9 cellular contexts compared by ENCODE assay signal in genomic region chr11:1571760-1572199, GRCh38. TPM values are rescaled to one million over a fixed set of nuclear protein-coding genes. Genes with fewer than 3 reads are reported as not detected.
DNase-seq lines count a peak whose midpoint lies in the region; ATAC-seq and TF ChIP-seq lines count a peak whose summit lies in the region.
"Had no signal": no experiment of that assay in that cellular context is flagged by ENCODE, and none has a peak within 500 bp of the region (broad histone marks: within the 10 kb centered on the region; RNA-seq: fewer than 3 reads in every experiment).

No MANE protein-coding gene starts in this region.

- H3K9me3 ChIP-seq in lung (ENCODE audit: control insufficient read depth in 2 of 2, insufficient read depth in 1 of 2, low read length in 1 of 2) (no peaks in the 10 kb centered on the region), transverse colon (no peaks in the 10 kb centered on the region)

- no peaks in the 10 kb centered on the region for H3K9me3 Mint-ChIP-seq in activated T-cell treated with anti-CD3 and anti-CD28 coated beads, Interleukin-2, amount 50 U/mL, for 72 hours
- H3K9me3 Mint-ChIP-seq in activated T-cell treated with anti-CD3 and anti-CD28 coated beads, Interleukin-2, amount 50 U/mL, for 24 hours, result no peaks in the 10 kb centered on the region
- H3K9me3 Mint-ChIP-seq in progenitor cell of endocrine pancreas (ENCODE audit: low read depth), result no peaks in the 10 kb centered on the region

- no peak overlapping the region for H3K4me3 Mint-ChIP-seq in activated T-cell treated with anti-CD3 and anti-CD28 coated beads, Interleukin-2, amount 50 U/mL, for 72 hours
- H3K4me3 Mint-ChIP-seq in activated T-cell treated with anti-CD3 and anti-CD28 coated beads, Interleukin-2, amount 50 U/mL, for 24 hours, result no peak overlapping the region
- no peak overlapping the region for H3K4me3 Mint-ChIP-seq in progenitor cell of endocrine pancreas (ENCODE audit: low read depth)

- H3K4me1 Mint-ChIP-seq in activated T-cell treated with anti-CD3 and anti-CD28 coated beads, Interleukin-2, amount 50 U/mL, for 72 hours (ENCODE audit: low read depth), result peaks cover 8% of the 10 kb centered on the region
- H3K4me1 Mint-ChIP-seq in activated T-cell treated with anti-CD3 and anti-CD28 coated beads, Interleukin-2, amount 50 U/mL, for 24 hours (ENCODE audit: low read depth), result peaks cover 20% of the 10 kb centered on the region
- H3K4me1 Mint-ChIP-seq in progenitor cell of endocrine pancreas (ENCODE audit: low read depth), result peaks cover 2% of the 10 kb centered on the region

- H3K27me3 ChIP-seq in lung (ENCODE audit: control insufficient read depth, insufficient read depth) (no peaks in the 10 kb centered on the region), transverse colon (peaks cover 2% of the 10 kb centered on the region)

- H3K27me3 Mint-ChIP-seq in activated T-cell treated with anti-CD3 and anti-CD28 coated beads, Interleukin-2, amount 50 U/mL, for 72 hours (ENCODE audit: low read depth), result peaks cover 7% of the 10 kb centered on the region
- peaks cover 10% of the 10 kb centered on the region for H3K27me3 Mint-ChIP-seq in activated T-cell treated with anti-CD3 and anti-CD28 coated beads, Interleukin-2, amount 50 U/mL, for 24 hours
- peaks cover 23% of the 10 kb centered on the region for H3K27me3 Mint-ChIP-seq in progenitor cell of endocrine pancreas

- H3K4me3 ChIP-seq in astrocyte of the spinal cord (ENCODE audit: low read depth, low read length) (peak overlapping the region; percentile 49), lung (peak overlapping the region; percentile 56), transverse colon (peak overlapping the region; percentile 17 to 70 (median 59))

- no peaks in the 10 kb centered on the region for H3K36me3 Mint-ChIP-seq in activated T-cell treated with anti-CD3 and anti-CD28 coated beads, Interleukin-2, amount 50 U/mL, for 72 hours (ENCODE audit: insufficient read depth in 2 of 2)
- H3K36me3 Mint-ChIP-seq in activated T-cell treated with anti-CD3 and anti-CD28 coated beads, Interleukin-2, amount 50 U/mL, for 24 hours (ENCODE audit: low read depth), result no peaks in the 10 kb centered on the region
- no peaks in the 10 kb centered on the region for H3K36me3 Mint-ChIP-seq in progenitor cell of endocrine pancreas (ENCODE audit: insufficient read depth)

- no peak for TF ChIP-seq POLR2A in transverse colon (IDR thresholded peaks at IDR 0.05)

- DNase-seq in activated T-cell treated with anti-CD3 and anti-CD28 coated beads, Interleukin-2, amount 50 U/mL, for 72 hours, result peak in 1 of 2 donors; percentile 30
- DNase-seq in activated T-cell treated with anti-CD3 and anti-CD28 coated beads, Interleukin-2, amount 50 U/mL, for 24 hours, result no peak
- DNase-seq in astrocyte of the spinal cord (ENCODE audit: low read depth, low spot score) (no peak), lung (ENCODE audit: low spot score) (no peak), transverse colon (no peak), DMS79 (lab: John Stamatoyannopoulos, UW) (no peak), progenitor cell of endocrine pancreas (ENCODE audit: low spot score, unreplicated experiment) (no peak), RPMI8226 (no peak)

- H3K36me3 ChIP-seq in lung (ENCODE audit: control insufficient read depth in 2 of 2, insufficient read depth in 2 of 2, low read length in 2 of 2) (peaks cover 0 to 3% of the 10 kb centered on the region in 2 donors), transverse colon (no peaks in the 10 kb centered on the region)

- no peak overlapping the region for H3K27ac Mint-ChIP-seq in activated T-cell treated with anti-CD3 and anti-CD28 coated beads, Interleukin-2, amount 50 U/mL, for 72 hours
- no peak overlapping the region for H3K27ac Mint-ChIP-seq in activated T-cell treated with anti-CD3 and anti-CD28 coated beads, Interleukin-2, amount 50 U/mL, for 24 hours
- H3K27ac Mint-ChIP-seq in progenitor cell of endocrine pancreas, result no peak overlapping the region

- in situ Hi-C loops in astrocyte of the spinal cord (cut with HindIII; ENCODE audit: low sequenced_read_pairs) (no loop called here), transverse colon (cut with MboI; ENCODE audit: low pct_ligation_motif_present in 1 of 4, low pct_unique_long_range_greater_than_20kb in 1 of 4, low sequenced_read_pairs in 3 of 4) (no loop called here)

- peaks cover 0 to 3% of the 10 kb centered on the region in 2 donors for H3K4me1 ChIP-seq in lung (ENCODE audit: control insufficient read depth in 2 of 2, insufficient read depth in 2 of 2, low read length in 2 of 2)
- H3K4me1 ChIP-seq in transverse colon, result peaks cover 23 to 65% (median 57%) of the 10 kb centered on the region in 4 donors

- intact Hi-C loops in transverse colon (cut with DNase I; ENCODE audit: low total_unique reads), result no loop called here

- H3K27ac ChIP-seq in lung (ENCODE audit: low read depth in 1 of 2, low read length in 1 of 2) (peak overlapping the region in 1 of 2 donors; percentile 90), transverse colon (peak overlapping the region; percentile 74 to 84 (median 83))

- TF ChIP-seq EP300 in transverse colon (IDR thresholded peaks at IDR 0.05; ENCODE audit: low read depth), result no peak

- peak; percentile 17 to 24 for ATAC-seq in activated T-cell treated with anti-CD3 and anti-CD28 coated beads, Interleukin-2, amount 50 U/mL, for 72 hours (replicated peaks in 1 of 2)
- no peak for ATAC-seq in lung (ENCODE audit: insufficient read depth, low FRiP score)

- TF ChIP-seq CTCF in astrocyte of the spinal cord (IDR thresholded peaks at IDR 0.05; ENCODE audit: low read depth, low read length), result no peak
- no peak for TF ChIP-seq CTCF in lung (IDR thresholded peaks at IDR 0.05; ENCODE audit: control extremely low read depth, extremely low read depth)
- no peak for TF ChIP-seq CTCF in transverse colon (IDR thresholded peaks at IDR 0.05)
- no peak for TF ChIP-seq CTCF in progenitor cell of endocrine pancreas (IDR thresholded peaks at IDR 0.05; ENCODE audit: unreplicated experiment)

- WGBS in lung, 2 donors, result 2% methylated on average over 37 to 91 of the region's 91 CpGs
- no CpG with 5 or more reads among the region's 91 CpGs for WGBS in transverse colon (ENCODE audit: low coverage in 1 of 2), 2 donors

RNA-seq across cellular contexts. Expression of gene DUSP8, which starts 0.3 kb away (rescaled TPM):
- 1 to 10 TPM; 2.8 to 5.1 TPM for total RNA-seq in activated T-cell treated with anti-CD3 and anti-CD28 coated beads, Interleukin-2, amount 50 U/mL, for 72 hours
- total RNA-seq in lung (10 to 100 TPM in 1 of 2 donors, 1 to 10 TPM in 1; 2.0 to 17.0 TPM), transverse colon (10 to 100 TPM; 13.3 to 31.8 (median 19.8) TPM), progenitor cell of endocrine pancreas (15.2 and 15.9 TPM in 2 replicates)
- polyA plus RNA-seq in lung, result 1 to 10 TPM; 3.5 to 9.1 TPM

RNA-seq across cellular contexts. Expression of gene KRTAP5-1, which starts 13.3 kb away (rescaled TPM):
- not detected for total RNA-seq in activated T-cell treated with anti-CD3 and anti-CD28 coated beads, Interleukin-2, amount 50 U/mL, for 72 hours
- total RNA-seq in lung, result not detected
- not detected for polyA plus RNA-seq in lung
- total RNA-seq in transverse colon, result not detected
- not detected in 2 replicates for total RNA-seq in progenitor cell of endocrine pancreas
- total RNA-seq: activated CD8-positive, alpha-beta memory T cell treated with anti-CD3 and anti-CD28 coated beads for 36 hours had no signal

RNA-seq across cellular contexts. Expression of gene KRTAP5-2, which starts 26.3 kb away (rescaled TPM):
- not detected for total RNA-seq in activated T-cell treated with anti-CD3 and anti-CD28 coated beads, Interleukin-2, amount 50 U/mL, for 72 hours
- total RNA-seq in lung (not detected), transverse colon (not detected), progenitor cell of endocrine pancreas (not detected in 2 replicates)
- polyA plus RNA-seq in lung, result under 1 TPM in 1 of 2 donors, not detected in 1; 0.12 TPM
- total RNA-seq: activated CD8-positive, alpha-beta memory T cell treated with anti-CD3 and anti-CD28 coated beads for 36 hours had no signal

RNA-seq across cellular contexts. Expression of gene KRTAP5-3, which starts 36.5 kb away (rescaled TPM):
- not detected for total RNA-seq in activated T-cell treated with anti-CD3 and anti-CD28 coated beads, Interleukin-2, amount 50 U/mL, for 72 hours
- total RNA-seq in lung (not detected), transverse colon (not detected), progenitor cell of endocrine pancreas (not detected in 2 replicates)
- polyA plus RNA-seq in lung, result not detected
- total RNA-seq: activated CD8-positive, alpha-beta memory T cell treated with anti-CD3 and anti-CD28 coated beads for 36 hours had no signal

RNA-seq across cellular contexts. Expression of gene KRTAP5-4, which starts 50.2 kb away (rescaled TPM):
- not detected for total RNA-seq in activated T-cell treated with anti-CD3 and anti-CD28 coated beads, Interleukin-2, amount 50 U/mL, for 72 hours
- not detected for total RNA-seq in lung
- not detected for polyA plus RNA-seq in lung
- not detected for total RNA-seq in transverse colon
- not detected in 2 replicates for total RNA-seq in progenitor cell of endocrine pancreas
- total RNA-seq: activated CD8-positive, alpha-beta memory T cell treated with anti-CD3 and anti-CD28 coated beads for 36 hours had no signal
